Comparison of ENCODE assay signal across 1 cellular context in the genomic region with DNA sequence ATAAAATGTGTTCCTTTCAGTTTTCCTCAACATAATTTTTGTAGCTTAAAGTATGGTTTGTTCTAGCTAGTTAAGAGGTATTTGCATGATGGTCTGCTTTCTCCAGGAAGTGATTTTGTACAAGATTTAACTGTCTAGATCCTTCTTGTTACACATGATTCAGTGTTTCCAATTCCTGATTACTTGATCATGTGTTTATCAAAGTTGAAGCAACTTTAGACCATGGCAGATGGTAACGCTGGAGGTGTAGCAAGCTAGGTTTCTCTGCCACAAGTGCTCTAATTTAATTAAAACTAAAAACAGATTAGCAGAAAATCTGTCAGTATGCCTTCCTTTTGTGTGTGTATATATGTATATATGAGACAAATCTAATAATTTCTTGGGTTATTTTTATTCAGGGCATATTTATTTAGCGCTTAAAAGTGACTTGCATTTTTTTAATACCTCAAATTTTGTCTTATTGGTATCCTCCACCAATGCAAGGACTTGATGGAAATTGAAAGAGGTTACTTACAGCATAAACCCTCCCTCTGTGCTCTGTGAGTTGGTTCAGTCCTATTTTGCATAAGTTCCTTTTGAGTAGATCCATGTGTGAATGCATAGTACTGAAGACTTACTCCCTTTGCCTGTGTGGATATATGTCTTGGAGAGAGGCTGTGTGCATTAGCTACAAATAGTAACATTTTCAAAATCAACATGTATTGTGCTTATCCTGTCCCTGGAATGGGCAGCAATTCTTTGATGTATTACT.
TF ChIP-seq lines count a peak whose summit lies in the region.

No MANE protein-coding gene starts in this region.

TF ChIP-seq in K562, 482 proteins besides CTCF, POLR2A, EP300 and RAD21 (continued from another document):
- no peak for TF ChIP-seq ZNF175 (CRISPR knock-in tag; IDR thresholded peaks at IDR 0.05; ENCODE audit: low read depth)
- no peak for TF ChIP-seq CBFB (CRISPR knock-in tag; IDR thresholded peaks at IDR 0.05)
- no peak for TF ChIP-seq GTF3C2 (IDR thresholded peaks at IDR 0.05; ENCODE audit: borderline replicate concordance, extremely low read depth, insufficient read length)
- TF ChIP-seq MAFG (tag; conservative IDR thresholded peaks at IDR 0.05) = peak; percentile 51
- peak in 1 of 2 experiments; percentile 70; a peak in 1 of 4 replicates for TF ChIP-seq FOXK2 (conservative IDR thresholded peaks at IDR 0.05 in 1 of 2, IDR thresholded peaks at IDR 0.05 in 1 of 2; ENCODE audit: low read depth in 2 of 2)
- TF ChIP-seq, protein P1, sequence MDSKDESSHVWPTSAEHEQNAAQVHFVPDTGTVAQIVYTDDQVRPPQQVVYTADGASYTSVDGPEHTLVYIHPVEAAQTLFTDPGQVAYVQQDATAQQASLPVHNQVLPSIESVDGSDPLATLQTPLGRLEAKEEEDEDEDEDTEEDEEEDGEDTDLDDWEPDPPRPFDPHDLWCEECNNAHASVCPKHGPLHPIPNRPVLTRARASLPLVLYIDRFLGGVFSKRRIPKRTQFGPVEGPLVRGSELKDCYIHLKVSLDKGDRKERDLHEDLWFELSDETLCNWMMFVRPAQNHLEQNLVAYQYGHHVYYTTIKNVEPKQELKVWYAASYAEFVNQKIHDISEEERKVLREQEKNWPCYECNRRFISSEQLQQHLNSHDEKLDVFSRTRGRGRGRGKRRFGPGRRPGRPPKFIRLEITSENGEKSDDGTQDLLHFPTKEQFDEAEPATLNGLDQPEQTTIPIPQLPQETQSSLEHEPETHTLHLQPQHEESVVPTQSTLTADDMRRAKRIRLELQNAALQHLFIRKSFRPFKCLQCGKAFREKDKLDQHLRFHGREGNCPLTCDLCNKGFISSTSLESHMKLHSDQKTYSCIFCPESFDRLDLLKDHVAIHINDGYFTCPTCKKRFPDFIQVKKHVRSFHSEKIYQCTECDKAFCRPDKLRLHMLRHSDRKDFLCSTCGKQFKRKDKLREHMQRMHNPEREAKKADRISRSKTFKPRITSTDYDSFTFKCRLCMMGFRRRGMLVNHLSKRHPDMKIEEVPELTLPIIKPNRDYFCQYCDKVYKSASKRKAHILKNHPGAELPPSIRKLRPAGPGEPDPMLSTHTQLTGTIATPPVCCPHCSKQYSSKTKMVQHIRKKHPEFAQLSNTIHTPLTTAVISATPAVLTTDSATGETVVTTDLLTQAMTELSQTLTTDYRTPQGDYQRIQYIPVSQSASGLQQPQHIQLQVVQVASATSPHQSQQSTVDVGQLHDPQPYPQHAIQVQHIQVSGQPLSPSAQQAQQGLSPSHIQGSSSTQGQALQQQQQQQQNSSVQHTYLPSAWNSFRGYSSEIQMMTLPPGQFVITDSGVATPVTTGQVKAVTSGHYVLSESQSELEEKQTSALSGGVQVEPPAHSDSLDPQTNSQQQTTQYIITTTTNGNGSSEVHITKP (IDR thresholded peaks at IDR 0.05; ENCODE audit: partially characterized antibody) = peak; percentile 98
- no peak for TF ChIP-seq NR0B1 (IDR thresholded peaks at IDR 0.05; ENCODE audit: partially characterized antibody)
- TF ChIP-seq, protein P2, sequence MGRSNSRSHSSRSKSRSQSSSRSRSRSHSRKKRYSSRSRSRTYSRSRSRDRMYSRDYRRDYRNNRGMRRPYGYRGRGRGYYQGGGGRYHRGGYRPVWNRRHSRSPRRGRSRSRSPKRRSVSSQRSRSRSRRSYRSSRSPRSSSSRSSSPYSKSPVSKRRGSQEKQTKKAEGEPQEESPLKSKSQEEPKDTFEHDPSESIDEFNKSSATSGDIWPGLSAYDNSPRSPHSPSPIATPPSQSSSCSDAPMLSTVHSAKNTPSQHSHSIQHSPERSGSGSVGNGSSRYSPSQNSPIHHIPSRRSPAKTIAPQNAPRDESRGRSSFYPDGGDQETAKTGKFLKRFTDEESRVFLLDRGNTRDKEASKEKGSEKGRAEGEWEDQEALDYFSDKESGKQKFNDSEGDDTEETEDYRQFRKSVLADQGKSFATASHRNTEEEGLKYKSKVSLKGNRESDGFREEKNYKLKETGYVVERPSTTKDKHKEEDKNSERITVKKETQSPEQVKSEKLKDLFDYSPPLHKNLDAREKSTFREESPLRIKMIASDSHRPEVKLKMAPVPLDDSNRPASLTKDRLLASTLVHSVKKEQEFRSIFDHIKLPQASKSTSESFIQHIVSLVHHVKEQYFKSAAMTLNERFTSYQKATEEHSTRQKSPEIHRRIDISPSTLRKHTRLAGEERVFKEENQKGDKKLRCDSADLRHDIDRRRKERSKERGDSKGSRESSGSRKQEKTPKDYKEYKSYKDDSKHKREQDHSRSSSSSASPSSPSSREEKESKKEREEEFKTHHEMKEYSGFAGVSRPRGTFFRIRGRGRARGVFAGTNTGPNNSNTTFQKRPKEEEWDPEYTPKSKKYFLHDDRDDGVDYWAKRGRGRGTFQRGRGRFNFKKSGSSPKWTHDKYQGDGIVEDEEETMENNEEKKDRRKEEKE (IDR thresholded peaks at IDR 0.05; ENCODE audit: borderline replicate concordance in 1 of 2, control insufficient read depth in 1 of 2, low read depth in 2 of 2, low read length in 1 of 2) = no peak
- no peak for TF ChIP-seq ZNF561 (CRISPR knock-in tag; conservative IDR thresholded peaks at IDR 0.05)
- TF ChIP-seq TCF7L2 (IDR thresholded peaks at IDR 0.05; ENCODE audit: low read depth, low read length) = peak; percentile 69; the same call in 1 of the 2 replicates
- TF ChIP-seq COPS2 (conservative IDR thresholded peaks at IDR 0.05) = no peak
- no peak for TF ChIP-seq ZNF217 (CRISPR knock-in tag; IDR thresholded peaks at IDR 0.05)
